Comparison of ENCODE assay signal across 17 cellular contexts in the genomic region with DNA sequence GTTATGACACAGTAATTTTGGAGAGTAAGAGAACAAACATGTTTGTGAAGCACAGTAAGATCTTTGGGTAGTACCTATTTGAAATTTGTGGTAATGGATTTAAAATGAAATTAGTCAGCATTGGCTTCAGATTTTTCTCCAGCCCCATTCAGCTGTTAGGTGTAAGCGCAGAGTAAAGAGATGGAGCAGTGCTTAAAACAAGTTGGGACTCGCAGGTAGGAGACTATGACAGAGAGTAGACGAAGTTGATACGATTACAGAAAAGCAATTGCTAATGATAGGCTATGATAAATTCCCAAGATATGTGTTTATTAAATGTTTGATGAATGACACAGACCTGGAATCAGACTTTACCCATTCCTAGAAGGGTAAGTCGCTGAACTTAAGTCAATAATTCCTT.
DNase-seq lines count a peak whose midpoint lies in the region; ATAC-seq, FAIRE-seq and TF ChIP-seq lines count a peak whose summit lies in the region.
"Had no signal": no experiment of that assay in that cellular context is flagged by ENCODE, and none has a peak within 500 bp of the region (broad histone marks: within the 10 kb centered on the region; RNA-seq: fewer than 3 reads in every experiment).

No MANE protein-coding gene starts in this region.

- H3K4me3 ChIP-seq in epithelial cell of esophagus (ENCODE audit: low read length) (no peak overlapping the region), keratinocyte (ENCODE audit: control insufficient read depth in 2 of 3, extremely low read depth in 1 of 3, insufficient read depth in 2 of 3, low read depth in 1 of 3, low read length in 3 of 3) (no peak overlapping the region)
- H3K4me3 ChIP-seq: GM12878 had no signal

- in situ Hi-C loops in GM13976 (cut with MboI; ENCODE audit: low sequenced_read_pairs, unreplicated experiment), result no loop called here

- H3K79me2 ChIP-seq in keratinocyte (ENCODE audit: control insufficient read depth, insufficient read depth, low read length), result no peaks in the 10 kb centered on the region

- no peaks in the 10 kb centered on the region for H3K4me1 Mint-ChIP-seq in activated T-helper 17 cell treated with anti-CD3 and anti-CD28 coated beads, Interleukin-2, amount 50 U/mL, for 72 hours
- H3K4me1 Mint-ChIP-seq in activated CD4-positive, alpha-beta T cell treated with anti-CD3 and anti-CD28 coated beads, Interleukin-2, amount 10 ng/mL, durations not matched to agents 24 days and 14 days, result no peaks in the 10 kb centered on the region

- H3K36me3 Mint-ChIP-seq in activated T-helper 17 cell treated with anti-CD3 and anti-CD28 coated beads, Interleukin-2, amount 50 U/mL, for 72 hours (ENCODE audit: low read depth), result no peaks in the 10 kb centered on the region
- no peaks in the 10 kb centered on the region for H3K36me3 Mint-ChIP-seq in activated CD4-positive, alpha-beta T cell treated with anti-CD3 and anti-CD28 coated beads, Interleukin-2, amount 10 ng/mL, durations not matched to agents 24 days and 14 days (ENCODE audit: low read depth)

- peak overlapping the region; percentile 66 for H3K27ac ChIP-seq in keratinocyte (ENCODE audit: control insufficient read depth, insufficient read depth, low read length)
- H3K27ac ChIP-seq: C4-2B had no signal

- no peaks in the 10 kb centered on the region for H3K9me3 ChIP-seq in keratinocyte (ENCODE audit: control insufficient read depth, low read depth, low read length)
- H3K9me3 ChIP-seq: BE2C had no signal

- intact Hi-C loops in activated CD4-positive, alpha-beta T cell treated with anti-CD3 and anti-CD28 coated beads, Interleukin-2, amount 10 ng/mL, durations not matched to agents 24 days and 14 days (cut with micrococcal nuclease), result no loop called here

- peak; percentile 28 for ATAC-seq in activated T-helper 17 cell treated with anti-CD3 and anti-CD28 coated beads, Interleukin-2, amount 50 U/mL, for 72 hours (replicated peaks)
- ATAC-seq: GM12878 had no signal

- H2AFZ ChIP-seq in keratinocyte (ENCODE audit: control insufficient read depth, low read length), result no peak overlapping the region

- H3K36me3 ChIP-seq in keratinocyte (ENCODE audit: control insufficient read depth in 2 of 2, extremely low read depth in 1 of 2, insufficient read depth in 2 of 2, low read length in 2 of 2), result no peaks in the 10 kb centered on the region
- H3K36me3 ChIP-seq: BE2C had no signal

- H3K4me1 ChIP-seq in keratinocyte (ENCODE audit: control insufficient read depth, extremely low read depth, insufficient read depth, low read length), result peaks cover 28% of the 10 kb centered on the region
- H3K4me1 ChIP-seq: BE2C had no signal

- no peaks in the 10 kb centered on the region for H3K9me3 Mint-ChIP-seq in activated T-helper 17 cell treated with anti-CD3 and anti-CD28 coated beads, Interleukin-2, amount 50 U/mL, for 72 hours
- H3K9me3 Mint-ChIP-seq in activated CD4-positive, alpha-beta T cell treated with anti-CD3 and anti-CD28 coated beads, Interleukin-2, amount 10 ng/mL, durations not matched to agents 24 days and 14 days, result no peaks in the 10 kb centered on the region
- H3K9me3 Mint-ChIP-seq: H9 had no signal

- no peak overlapping the region for H3K27ac Mint-ChIP-seq in activated T-helper 17 cell treated with anti-CD3 and anti-CD28 coated beads, Interleukin-2, amount 50 U/mL, for 72 hours
- H3K27ac Mint-ChIP-seq in activated CD4-positive, alpha-beta T cell treated with anti-CD3 and anti-CD28 coated beads, Interleukin-2, amount 10 ng/mL, durations not matched to agents 24 days and 14 days, result no peak overlapping the region
- H3K27ac Mint-ChIP-seq: CD4-positive, alpha-beta memory T cell; H9 had no signal

- H3K4me3 Mint-ChIP-seq in activated T-helper 17 cell treated with anti-CD3 and anti-CD28 coated beads, Interleukin-2, amount 50 U/mL, for 72 hours, result no peak overlapping the region
- H3K4me3 Mint-ChIP-seq in activated CD4-positive, alpha-beta T cell treated with anti-CD3 and anti-CD28 coated beads, Interleukin-2, amount 10 ng/mL, durations not matched to agents 24 days and 14 days, result no peak overlapping the region
- H3K4me3 Mint-ChIP-seq: CD4-positive, alpha-beta memory T cell; H9 had no signal

- H3K4me2 ChIP-seq in keratinocyte (ENCODE audit: control insufficient read depth, extremely low read depth, insufficient read depth, low read depth, low read length), result peak overlapping the region; percentile 42

- dilution Hi-C loops in keratinocyte (cut with MboI; ENCODE audit: extremely low pct_ligation_motif_present, low sequenced_read_pairs), result no loop called here

- peak; percentile 84 for FAIRE-seq in keratinocyte (lab: Jason Lieb, UNC)
- FAIRE-seq: A204.1, GM12878, GM19239 had no signal

- no peaks in the 10 kb centered on the region for H4K20me1 ChIP-seq in keratinocyte (ENCODE audit: control insufficient read depth, extremely low read depth, insufficient read depth, low read length)

- no peaks in the 10 kb centered on the region for H3K27me3 Mint-ChIP-seq in activated T-helper 17 cell treated with anti-CD3 and anti-CD28 coated beads, Interleukin-2, amount 50 U/mL, for 72 hours
- no peaks in the 10 kb centered on the region for H3K27me3 Mint-ChIP-seq in activated CD4-positive, alpha-beta T cell treated with anti-CD3 and anti-CD28 coated beads, Interleukin-2, amount 10 ng/mL, durations not matched to agents 24 days and 14 days
- H3K27me3 Mint-ChIP-seq: CD4-positive, alpha-beta memory T cell had no signal

- H3K9me1 ChIP-seq in keratinocyte (ENCODE audit: control insufficient read depth, extremely low read depth, insufficient read depth, low read length), result no peaks in the 10 kb centered on the region

- TF ChIP-seq CTCF in epithelial cell of esophagus (IDR thresholded peaks at IDR 0.05; ENCODE audit: insufficient read depth, low read depth, low read length, missing control alignments) (no peak), keratinocyte (optimal IDR thresholded peaks at IDR 0.05 in 1 of 3, IDR thresholded peaks at IDR 0.05 in 1 of 3, conservative IDR thresholded peaks at IDR 0.05 in 1 of 3; ENCODE audit: extremely low read depth in 1 of 3, insufficient read depth in 2 of 3, low read length in 3 of 3) (no peak), GM13976 (IDR thresholded peaks at IDR 0.05; ENCODE audit: borderline replicate concordance, control extremely low read depth, extremely low read depth, insufficient read depth, missing control alignments) (no peak)

- H3K9ac ChIP-seq in keratinocyte (ENCODE audit: control insufficient read depth, extremely low read depth, insufficient read depth, low read length), result no peak overlapping the region

- H3K27me3 ChIP-seq in keratinocyte (ENCODE audit: control insufficient read depth, extremely low read depth, insufficient read depth, low read length), result no peaks in the 10 kb centered on the region
- H3K27me3 ChIP-seq: BE2C had no signal

- DNase-seq in HPDE6-E6E7 (ENCODE audit: extremely low spot score), result peak; percentile 59
- DNase-seq in epithelial cell of esophagus (ENCODE audit: low read depth), result peak; percentile 96
- DNase-seq in keratinocyte (ENCODE audit: low read depth, low spot score), result peak; percentile 81
- DNase-seq in NCI-H128 (lab: John Stamatoyannopoulos, UW; ENCODE audit: unreplicated experiment), result no peak
- no peak for DNase-seq in SHP77 treated with DMSO at 0.1 percent for 48 hours (lab: John Stamatoyannopoulos, UW)
- no peak for DNase-seq in GM13976 (ENCODE audit: low spot score)
- no peak for DNase-seq in activated CD4-positive, alpha-beta T cell treated with anti-CD3 and anti-CD28 coated beads, Interleukin-2, amount 10 ng/mL, durations not matched to agents 24 days and 14 days
- DNase-seq: BE2C; CD4-positive, alpha-beta memory T cell; DMS79; GOT3; H9 had no signal

Comparison
In these comparisons a context has a peak if more than half of its experiments do, and no peak if none do; other contexts are left out.
1. DNase-seq: peak in HPDE6-E6E7 (single experiment), epithelial cell of esophagus (single experiment) and keratinocyte (single experiment); none in NCI-H128 (single experiment), SHP77 treated with DMSO at 0.1 percent for 48 hours (single experiment), GM13976 (single experiment) and activated CD4-positive, alpha-beta T cell treated with anti-CD3 and anti-CD28 coated beads, Interleukin-2, amount 10 ng/mL, durations not matched to agents 24 days and 14 days (single experiment).